Comparison of ENCODE assay signal across 8 cellular contexts in genomic region chr12:89384050-89384749, GRCh38. TPM values are rescaled to one million over a fixed set of nuclear protein-coding genes. Genes with fewer than 3 reads are reported as not detected.
DNase-seq lines count a peak whose midpoint lies in the region; ATAC-seq and TF ChIP-seq lines count a peak whose summit lies in the region.

No MANE protein-coding gene starts in this region.

- no peak overlapping the region for H3K27ac Mint-ChIP-seq in activated naive CD4-positive, alpha-beta T cell treated with anti-CD3 and anti-CD28 coated beads for 36 hours

- H3K9me3 Mint-ChIP-seq in activated naive CD4-positive, alpha-beta T cell treated with anti-CD3 and anti-CD28 coated beads for 36 hours = no peaks in the 10 kb centered on the region

- H3K9me3 ChIP-seq in Peyer's patch (no peaks in the 10 kb centered on the region), ovary (no peaks in the 10 kb centered on the region)

- CTCF ChIA-PET in activated naive CD4-positive, alpha-beta T cell treated with anti-CD3 and anti-CD28 coated beads for 36 hours (lab: Charles Lee) = no interaction called here

- TF ChIP-seq POLR2A in Peyer's patch (IDR thresholded peaks at IDR 0.05) (no peak), ovary (IDR thresholded peaks at IDR 0.05) (no peak)

- H3K27ac ChIP-seq in Peyer's patch (peak overlapping the region; percentile 26 to 79 (median 54)), ovary (no peak overlapping the region)

- DNase-seq in EL (peak; percentile 90), Peyer's patch (no peak), fibroblast of pulmonary artery (ENCODE audit: low read depth) (peak; percentile 98), ovary (peak; percentile 22 to 42 (median 29)), activated gamma-delta T cell treated with Interleukin-2 at 50 U/mL for 16 hours (no peak)
- DNase-seq in activated naive CD4-positive, alpha-beta T cell treated with anti-CD3 and anti-CD28 coated beads for 36 hours = no peak

- H3K36me3 ChIP-seq in Peyer's patch (no peaks in the 10 kb centered on the region), ovary (no peaks in the 10 kb centered on the region)

- H3K4me1 Mint-ChIP-seq in activated naive CD4-positive, alpha-beta T cell treated with anti-CD3 and anti-CD28 coated beads for 36 hours (ENCODE audit: low read depth) = no peaks in the 10 kb centered on the region

- H3K4me3 ChIP-seq in Peyer's patch (no peak overlapping the region), fibroblast of pulmonary artery (replicated peaks; ENCODE audit: low read depth, low read length) (peak overlapping the region; percentile 6), ovary (no peak overlapping the region)

- H3K27me3 ChIP-seq in Peyer's patch (no peaks in the 10 kb centered on the region), ovary (no peaks in the 10 kb centered on the region)

- WGBS in ovary, 3 donors = 6 to 13% (median 7%) methylated on average over 8 of the region's 8 CpGs

- no peaks in the 10 kb centered on the region for H3K27me3 Mint-ChIP-seq in activated naive CD4-positive, alpha-beta T cell treated with anti-CD3 and anti-CD28 coated beads for 36 hours (ENCODE audit: low read depth)

- H3K4me1 ChIP-seq in Peyer's patch (peaks cover 0 to 34% (median 13%) of the 10 kb centered on the region in 4 donors), ovary (ENCODE audit: insufficient read depth) (peaks cover 5% of the 10 kb centered on the region)

- ATAC-seq in HG03378 (IDR thresholded peaks at IDR 0.05; ENCODE audit: unreplicated experiment) (no peak), GM18502 (IDR thresholded peaks at IDR 0.05; ENCODE audit: poor library complexity, unreplicated experiment) (no peak)

- TF ChIP-seq CTCF in Peyer's patch (IDR thresholded peaks at IDR 0.05) (no peak), fibroblast of pulmonary artery (IDR thresholded peaks at IDR 0.05; ENCODE audit: low read length, missing control alignments) (no peak), ovary (IDR thresholded peaks at IDR 0.05) (no peak)

- no peaks in the 10 kb centered on the region for H3K36me3 Mint-ChIP-seq in activated naive CD4-positive, alpha-beta T cell treated with anti-CD3 and anti-CD28 coated beads for 36 hours (ENCODE audit: low read depth)

- no peak for TF ChIP-seq EP300 in ovary (IDR thresholded peaks at IDR 0.05)

- no peak overlapping the region for H3K4me3 Mint-ChIP-seq in activated naive CD4-positive, alpha-beta T cell treated with anti-CD3 and anti-CD28 coated beads for 36 hours

- intact Hi-C loops in ovary (cut with DNase I) = no loop called here
- intact Hi-C loops in activated naive CD4-positive, alpha-beta T cell treated with anti-CD3 and anti-CD28 coated beads for 36 hours (cut with micrococcal nuclease) = no loop called here

RNA-seq across cellular contexts. Expression of gene DUSP6, which starts 31.9 kb away (rescaled TPM):
- total RNA-seq in Peyer's patch (10 to 100 TPM; 33.1 to 71.0 (median 46.7) TPM), ovary (10 to 100 TPM; 10.8 to 34.4 (median 20.1) TPM)
- 10 to 100 TPM; 20.6 to 35.5 TPM for polyA plus RNA-seq in ovary
- total RNA-seq in activated naive CD4-positive, alpha-beta T cell treated with anti-CD3 and anti-CD28 coated beads for 36 hours = 10 to 100 TPM; 24.8 to 26.1 TPM

Comparison
In these comparisons a context has a peak if more than half of its experiments do, and no peak if none do; other contexts are left out.
1. DNase-seq: peak in EL (single experiment), fibroblast of pulmonary artery (single experiment) and ovary (5 of 5); none in Peyer's patch (0 of 3), activated naive CD4-positive, alpha-beta T cell treated with anti-CD3 and anti-CD28 coated beads for 36 hours (single experiment) and activated gamma-delta T cell treated with Interleukin-2 at 50 U/mL for 16 hours (single experiment).
2. H3K27ac ChIP-seq: peak in Peyer's patch (4 of 4); none in ovary (0 of 2).